Comparison of ENCODE assay signal across 1 cellular context in genomic region chrX:21839334-21840198, GRCh38.
TF ChIP-seq lines count a peak whose summit lies in the region.

Gene MBTPS2 (plus strand): TSS chrX:21839617. CDS start chrX:21839735, 118 bp downstream.

TF ChIP-seq in HepG2, 621 proteins besides CTCF, POLR2A, EP300 and RAD21 (continued from another document and continues in another):
- TF ChIP-seq, protein P1, sequence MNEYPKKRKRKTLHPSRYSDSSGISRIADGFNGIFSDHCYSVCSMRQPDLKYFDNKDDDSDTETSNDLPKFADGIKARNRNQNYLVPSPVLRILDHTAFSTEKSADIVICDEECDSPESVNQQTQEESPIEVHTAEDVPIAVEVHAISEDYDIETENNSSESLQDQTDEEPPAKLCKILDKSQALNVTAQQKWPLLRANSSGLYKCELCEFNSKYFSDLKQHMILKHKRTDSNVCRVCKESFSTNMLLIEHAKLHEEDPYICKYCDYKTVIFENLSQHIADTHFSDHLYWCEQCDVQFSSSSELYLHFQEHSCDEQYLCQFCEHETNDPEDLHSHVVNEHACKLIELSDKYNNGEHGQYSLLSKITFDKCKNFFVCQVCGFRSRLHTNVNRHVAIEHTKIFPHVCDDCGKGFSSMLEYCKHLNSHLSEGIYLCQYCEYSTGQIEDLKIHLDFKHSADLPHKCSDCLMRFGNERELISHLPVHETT (CRISPR knock-in tag; conservative IDR thresholded peaks at IDR 0.05), result no peak
- TF ChIP-seq, protein P2, sequence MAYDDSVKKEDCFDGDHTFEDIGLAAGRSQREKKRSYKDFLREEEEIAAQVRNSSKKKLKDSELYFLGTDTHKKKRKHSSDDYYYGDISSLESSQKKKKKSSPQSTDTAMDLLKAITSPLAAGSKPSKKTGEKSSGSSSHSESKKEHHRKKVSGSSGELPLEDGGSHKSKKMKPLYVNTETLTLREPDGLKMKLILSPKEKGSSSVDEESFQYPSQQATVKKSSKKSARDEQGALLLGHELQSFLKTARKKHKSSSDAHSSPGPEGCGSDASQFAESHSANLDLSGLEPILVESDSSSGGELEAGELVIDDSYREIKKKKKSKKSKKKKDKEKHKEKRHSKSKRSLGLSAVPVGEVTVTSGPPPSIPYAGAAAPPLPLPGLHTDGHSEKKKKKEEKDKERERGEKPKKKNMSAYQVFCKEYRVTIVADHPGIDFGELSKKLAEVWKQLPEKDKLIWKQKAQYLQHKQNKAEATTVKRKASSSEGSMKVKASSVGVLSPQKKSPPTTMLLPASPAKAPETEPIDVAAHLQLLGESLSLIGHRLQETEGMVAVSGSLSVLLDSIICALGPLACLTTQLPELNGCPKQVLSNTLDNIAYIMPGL (CRISPR knock-in tag; IDR thresholded peaks at IDR 0.05; ENCODE audit: borderline replicate concordance in 1 of 2, low read depth in 1 of 2), result peak; percentile 89 to 94
- no peak for TF ChIP-seq ETS1 (CRISPR knock-in tag; IDR thresholded peaks at IDR 0.05)
- no peak for TF ChIP-seq ZNF546 (CRISPR knock-in tag; conservative IDR thresholded peaks at IDR 0.05)
- TF ChIP-seq NPAS2 (CRISPR knock-in tag; IDR thresholded peaks at IDR 0.05; ENCODE audit: borderline replicate concordance), result no peak
- no peak for TF ChIP-seq ZNF512 (CRISPR knock-in tag; IDR thresholded peaks at IDR 0.05)
- no peak for TF ChIP-seq SIX1 (CRISPR knock-in tag; IDR thresholded peaks at IDR 0.05; ENCODE audit: borderline replicate concordance)
- TF ChIP-seq SMC3 (IDR thresholded peaks at IDR 0.05; ENCODE audit: low read length), result no peak
- no peak for TF ChIP-seq RBM39 (IDR thresholded peaks at IDR 0.05; ENCODE audit: low read depth, low read length, poor library complexity, severe bottlenecking)
- no peak for TF ChIP-seq ZNF850 (CRISPR knock-in tag; conservative IDR thresholded peaks at IDR 0.05)
- TF ChIP-seq ZNF737 (CRISPR knock-in tag; IDR thresholded peaks at IDR 0.05; ENCODE audit: borderline replicate concordance), result peak; percentile 75; the same call in 1 of the 2 replicates
- no peak for TF ChIP-seq ZNF704 (CRISPR knock-in tag; IDR thresholded peaks at IDR 0.05; ENCODE audit: borderline replicate concordance)
- no peak for TF ChIP-seq CEBPZ (IDR thresholded peaks at IDR 0.05; ENCODE audit: low read length)
- TF ChIP-seq ZNF589 (CRISPR knock-in tag; conservative IDR thresholded peaks at IDR 0.05), result 0 out of 2 replicates have a peak, but pooled peaks have one; percentile 49
- 0 out of 2 replicates have a peak, but pooled peaks have one; percentile 22 for TF ChIP-seq ZNF782 (CRISPR knock-in tag; IDR thresholded peaks at IDR 0.05; ENCODE audit: borderline replicate concordance)
- TF ChIP-seq MAF1 (CRISPR knock-in tag; IDR thresholded peaks at IDR 0.05; ENCODE audit: borderline replicate concordance), result 0 out of 2 replicates have a peak, but pooled peaks have one; percentile 50
- TF ChIP-seq ATF7 (IDR thresholded peaks at IDR 0.05), result no peak
- TF ChIP-seq ATF7 (CRISPR knock-in tag; IDR thresholded peaks at IDR 0.05), result no peak
- TF ChIP-seq CBFB (CRISPR knock-in tag; IDR thresholded peaks at IDR 0.05), result peak; percentile 56; the same call in 1 of the 2 replicates
- TF ChIP-seq ZEB1 (IDR thresholded peaks at IDR 0.05; ENCODE audit: insufficient replicate concordance, low read depth), result peak; percentile 38
- TF ChIP-seq ZNF709 (CRISPR knock-in tag; IDR thresholded peaks at IDR 0.05), result peak; percentile 46; the same call in 1 of the 2 replicates
- TF ChIP-seq, protein P3, sequence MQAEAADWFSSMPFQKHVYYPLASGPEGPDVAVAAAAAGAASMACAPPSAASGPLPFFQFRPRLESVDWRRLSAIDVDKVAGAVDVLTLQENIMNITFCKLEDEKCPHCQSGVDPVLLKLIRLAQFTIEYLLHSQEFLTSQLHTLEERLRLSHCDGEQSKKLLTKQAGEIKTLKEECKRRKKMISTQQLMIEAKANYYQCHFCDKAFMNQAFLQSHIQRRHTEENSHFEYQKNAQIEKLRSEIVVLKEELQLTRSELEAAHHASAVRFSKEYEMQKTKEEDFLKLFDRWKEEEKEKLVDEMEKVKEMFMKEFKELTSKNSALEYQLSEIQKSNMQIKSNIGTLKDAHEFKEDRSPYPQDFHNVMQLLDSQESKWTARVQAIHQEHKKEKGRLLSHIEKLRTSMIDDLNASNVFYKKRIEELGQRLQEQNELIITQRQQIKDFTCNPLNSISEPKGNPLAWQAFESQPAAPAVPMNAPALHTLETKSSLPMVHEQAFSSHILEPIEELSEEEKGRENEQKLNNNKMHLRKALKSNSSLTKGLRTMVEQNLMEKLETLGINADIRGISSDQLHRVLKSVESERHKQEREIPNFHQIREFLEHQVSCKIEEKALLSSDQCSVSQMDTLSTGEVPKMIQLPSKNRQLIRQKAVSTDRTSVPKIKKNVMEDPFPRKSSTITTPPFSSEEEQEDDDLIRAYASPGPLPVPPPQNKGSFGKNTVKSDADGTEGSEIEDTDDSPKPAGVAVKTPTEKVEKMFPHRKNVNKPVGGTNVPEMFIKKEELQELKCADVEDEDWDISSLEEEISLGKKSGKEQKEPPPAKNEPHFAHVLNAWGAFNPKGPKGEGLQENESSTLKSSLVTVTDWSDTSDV (CRISPR knock-in tag; IDR thresholded peaks at IDR 0.05), result no peak
- peak; percentile 44; the same call in 1 of the 2 replicates for TF ChIP-seq ZBTB20 (CRISPR knock-in tag; IDR thresholded peaks at IDR 0.05; ENCODE audit: borderline replicate concordance, low read depth)
- 0 out of 2 replicates have a peak, but pooled peaks have one; percentile 26 for TF ChIP-seq ZNF598 (CRISPR knock-in tag; IDR thresholded peaks at IDR 0.05; ENCODE audit: borderline replicate concordance)
- peak; percentile 82 for TF ChIP-seq ZMAT3 (CRISPR knock-in tag; conservative IDR thresholded peaks at IDR 0.05)
- TF ChIP-seq NFE2L2 (IDR thresholded peaks at IDR 0.05; ENCODE audit: low read length), result no peak
- TF ChIP-seq MIER2 (CRISPR knock-in tag; IDR thresholded peaks at IDR 0.05), result 0 out of 2 replicates have a peak, but pooled peaks have one; percentile 21
- TF ChIP-seq ZNF772 (CRISPR knock-in tag; IDR thresholded peaks at IDR 0.05), result peak; percentile 77
- TF ChIP-seq TEAD3 (CRISPR knock-in tag; optimal IDR thresholded peaks at IDR 0.05; ENCODE audit: borderline replicate concordance), result peak; percentile 15
- TF ChIP-seq SMYD3 (CRISPR knock-in tag; IDR thresholded peaks at IDR 0.05), result peak; percentile 48; the same call in 1 of the 2 replicates
- TF ChIP-seq, protein P4, sequence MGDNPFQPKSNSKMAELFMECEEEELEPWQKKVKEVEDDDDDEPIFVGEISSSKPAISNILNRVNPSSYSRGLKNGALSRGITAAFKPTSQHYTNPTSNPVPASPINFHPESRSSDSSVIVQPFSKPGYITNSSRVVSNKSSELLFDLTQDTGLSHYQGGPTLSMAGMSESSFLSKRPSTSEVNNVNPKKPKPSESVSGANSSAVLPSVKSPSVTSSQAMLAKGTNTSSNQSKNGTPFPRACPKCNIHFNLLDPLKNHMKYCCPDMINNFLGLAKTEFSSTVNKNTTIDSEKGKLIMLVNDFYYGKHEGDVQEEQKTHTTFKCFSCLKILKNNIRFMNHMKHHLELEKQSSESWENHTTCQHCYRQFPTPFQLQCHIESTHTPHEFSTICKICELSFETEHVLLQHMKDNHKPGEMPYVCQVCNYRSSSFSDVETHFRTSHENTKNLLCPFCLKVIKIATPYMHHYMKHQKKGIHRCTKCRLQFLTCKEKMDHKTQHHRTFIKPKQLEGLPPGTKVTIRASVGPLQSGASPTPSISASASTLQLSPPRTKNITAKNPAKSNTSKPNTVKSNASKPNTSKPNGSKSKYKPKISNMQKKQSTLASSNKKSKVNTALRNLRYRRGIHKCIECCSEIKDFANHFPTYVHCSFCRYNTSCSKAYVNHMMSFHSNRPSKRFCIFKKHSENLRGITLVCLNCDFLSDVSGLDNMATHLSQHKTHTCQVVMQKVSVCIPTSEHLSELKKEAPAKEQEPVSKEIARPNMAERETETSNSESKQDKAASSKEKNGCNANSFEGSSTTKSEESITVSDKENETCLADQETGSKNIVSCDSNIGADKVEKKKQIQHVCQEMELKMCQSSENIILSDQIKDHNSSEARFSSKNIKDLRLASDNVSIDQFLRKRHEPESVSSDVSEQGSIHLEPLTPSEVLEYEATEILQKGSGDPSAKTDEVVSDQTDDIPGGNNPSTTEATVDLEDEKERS (CRISPR knock-in tag; IDR thresholded peaks at IDR 0.05), result peak; percentile 82; the same call in 1 of the 2 replicates
- TF ChIP-seq ZNF703 (CRISPR knock-in tag; IDR thresholded peaks at IDR 0.05; ENCODE audit: borderline replicate concordance), result peak; percentile 55; the same call in 1 of the 2 replicates
- TF ChIP-seq HOXA3 (CRISPR knock-in tag; IDR thresholded peaks at IDR 0.05), result peak; percentile 72; the same call in 1 of the 2 replicates
- TF ChIP-seq SPEN (CRISPR knock-in tag; IDR thresholded peaks at IDR 0.05; ENCODE audit: low read depth), result peak; percentile 86; the same call in 1 of the 2 replicates
- no peak for TF ChIP-seq ZNF496 (CRISPR knock-in tag; IDR thresholded peaks at IDR 0.05; ENCODE audit: insufficient replicate concordance)
- TF ChIP-seq NR0B2 (CRISPR knock-in tag; IDR thresholded peaks at IDR 0.05), result peak; percentile 65; the same call in 1 of the 2 replicates
- TF ChIP-seq ZBTB3 (CRISPR knock-in tag; IDR thresholded peaks at IDR 0.05; ENCODE audit: borderline replicate concordance, low read depth), result no peak
- no peak for TF ChIP-seq ZNF766 (CRISPR knock-in tag; IDR thresholded peaks at IDR 0.05; ENCODE audit: borderline replicate concordance)
- TF ChIP-seq ZNF251 (CRISPR knock-in tag; IDR thresholded peaks at IDR 0.05), result no peak
- peak; percentile 76; the same call in 1 of the 2 replicates for TF ChIP-seq SRY (CRISPR knock-in tag; IDR thresholded peaks at IDR 0.05)
- no peak for TF ChIP-seq FOXP1 (IDR thresholded peaks at IDR 0.05)
- TF ChIP-seq FOXP1 (CRISPR knock-in tag; IDR thresholded peaks at IDR 0.05), result no peak
- TF ChIP-seq ZBTB42 (CRISPR knock-in tag; IDR thresholded peaks at IDR 0.05), result peak; percentile 66; the same call in 1 of the 2 replicates
- no peak for TF ChIP-seq SOX5 (CRISPR knock-in tag; IDR thresholded peaks at IDR 0.05; ENCODE audit: borderline replicate concordance)
- TF ChIP-seq ZNF136 (CRISPR knock-in tag; IDR thresholded peaks at IDR 0.05; ENCODE audit: low read depth), result no peak
- TF ChIP-seq ZNF563 (CRISPR knock-in tag; IDR thresholded peaks at IDR 0.05), result peak; percentile 59
- no peak for TF ChIP-seq ZNF569 (CRISPR knock-in tag; IDR thresholded peaks at IDR 0.05; ENCODE audit: borderline replicate concordance)
- no peak for TF ChIP-seq ZNF296 (CRISPR knock-in tag; conservative IDR thresholded peaks at IDR 0.05)
- peak; percentile 46; the same call in 1 of the 2 replicates for TF ChIP-seq ZNF441 (CRISPR knock-in tag; IDR thresholded peaks at IDR 0.05; ENCODE audit: borderline replicate concordance)
- TF ChIP-seq GABPB1 (CRISPR knock-in tag; IDR thresholded peaks at IDR 0.05), result peak; percentile 99
